In genomic region chr20:62346398-62347150, GRCh38 we compare ENCODE assay signal across 15 cellular contexts.
"Had no signal": no experiment of that assay in that cellular context is flagged by ENCODE, and none has a peak within 500 bp of the region (broad histone marks: within the 10 kb centered on the region; RNA-seq: fewer than 3 reads in every experiment).

No MANE protein-coding gene starts in this region.

- H3K4me1 ChIP-seq: right lobe of liver had no signal

- ATAC-seq: activated T-helper 17 cell treated with anti-CD3 and anti-CD28 coated beads, Interleukin-2, amount 50 U/mL, for 72 hours; T-cell had no signal

- H3K9me3 ChIP-seq: gastrocnemius medialis, right lobe of liver, thyroid gland had no signal

- DNase-seq: activated CD4-positive, alpha-beta T cell treated with anti-CD3 and anti-CD28 coated beads for 1 hour; activated CD4-positive, alpha-beta T cell treated with anti-CD3 and anti-CD28 coated beads, Interleukin-2, amount 50 U/mL, for 48 hours; activated naive CD4-positive, alpha-beta T cell treated with Interleukin-2 at 50 U/mL for 16 hours; mammary epithelial cell; occipital lobe; T-cell; T-helper 9 cell; thyroid gland had no signal

- H3K4me3 ChIP-seq: gastrocnemius medialis, heart left ventricle, right lobe of liver, thyroid gland had no signal

- H3K27ac ChIP-seq: epithelial cell of prostate, right lobe of liver, thyroid gland had no signal

- H3K27me3 ChIP-seq: gastrocnemius medialis, heart left ventricle, right lobe of liver, thyroid gland had no signal

- FAIRE-seq: astrocyte, bronchial epithelial cell had no signal
